ENCODE assay signal across 1 cellular context in the genomic region with DNA sequence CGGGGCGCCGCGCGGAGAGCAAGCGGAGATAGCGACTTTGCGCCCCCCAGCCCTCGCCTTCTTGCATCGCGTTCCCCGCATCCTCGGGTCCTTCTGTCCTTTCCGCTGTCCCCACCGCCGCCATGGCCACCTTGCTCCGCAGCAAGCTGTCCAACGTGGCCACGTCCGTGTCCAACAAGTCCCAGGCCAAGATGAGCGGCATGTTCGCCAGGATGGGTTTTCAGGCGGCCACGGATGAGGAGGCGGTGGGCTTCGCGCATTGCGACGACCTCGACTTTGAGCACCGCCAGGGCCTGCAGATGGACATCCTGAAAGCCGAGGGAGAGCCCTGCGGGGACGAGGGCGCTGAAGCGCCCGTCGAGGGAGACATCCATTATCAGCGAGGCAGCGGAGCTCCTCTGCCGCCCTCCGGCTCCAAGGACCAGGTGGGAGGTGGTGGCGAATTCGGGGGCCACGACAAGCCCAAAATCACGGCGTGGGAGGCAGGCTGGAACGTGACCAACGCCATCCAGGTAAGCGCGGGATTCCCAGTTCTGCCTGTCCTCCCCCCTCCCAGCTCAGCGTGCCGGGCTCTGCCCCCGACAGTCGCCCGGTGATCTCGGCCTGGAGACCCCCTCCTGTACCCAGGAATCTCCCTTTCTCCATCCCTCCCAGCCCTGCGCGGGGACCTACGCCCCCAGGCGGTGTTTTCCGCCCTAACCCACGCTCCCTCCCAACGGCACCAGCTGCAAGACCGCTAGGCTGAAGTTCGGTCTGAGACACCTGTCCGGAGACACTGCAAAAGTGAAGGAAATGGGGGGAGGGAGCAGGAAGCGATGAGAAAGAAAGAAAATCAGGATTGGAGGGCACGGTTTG.
TF ChIP-seq lines count a peak whose summit lies in the region.

No MANE protein-coding gene starts in this region.

TF ChIP-seq in HepG2, 621 proteins besides CTCF, POLR2A, EP300 and RAD21:
- no peak for TF ChIP-seq PTBP1 (IDR thresholded peaks at IDR 0.05; ENCODE audit: low read depth, low read length, poor library complexity, severe bottlenecking)
- 0 out of 2 replicates have a peak, but pooled peaks have one; percentile 7 for TF ChIP-seq EED (CRISPR knock-in tag; IDR thresholded peaks at IDR 0.05)
- no peak for TF ChIP-seq BATF2 (CRISPR knock-in tag; IDR thresholded peaks at IDR 0.05)
- no peak for TF ChIP-seq NR2F6 (IDR thresholded peaks at IDR 0.05)
- TF ChIP-seq NR2F6 (CRISPR knock-in tag; IDR thresholded peaks at IDR 0.05): no peak
- TF ChIP-seq, protein P1, sequence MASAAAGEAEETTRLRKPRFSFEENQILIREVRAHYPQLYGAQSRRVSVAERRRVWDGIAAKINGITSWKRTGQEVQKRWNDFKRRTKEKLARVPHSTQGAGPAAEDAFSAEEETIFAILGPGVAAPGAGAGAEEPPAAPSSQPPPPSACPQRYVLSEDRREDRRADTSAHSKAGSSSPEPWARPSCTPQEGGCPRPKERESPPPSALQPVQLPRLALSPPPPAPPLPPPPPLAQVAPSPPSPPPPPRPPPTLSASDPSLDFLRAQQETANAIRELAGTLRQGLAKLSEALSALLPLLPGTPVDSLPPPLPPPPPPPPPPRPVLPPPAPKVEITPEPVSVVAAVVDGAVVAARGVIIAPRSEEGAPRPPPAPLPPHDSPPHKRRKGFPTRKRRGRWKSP (CRISPR knock-in tag; IDR thresholded peaks at IDR 0.05): no peak
- TF ChIP-seq ZNF839 (CRISPR knock-in tag; IDR thresholded peaks at IDR 0.05; ENCODE audit: borderline replicate concordance): no peak
- peak; percentile 42; the same call in 1 of the 2 replicates for TF ChIP-seq KDM5B (CRISPR knock-in tag; IDR thresholded peaks at IDR 0.05; ENCODE audit: borderline replicate concordance)
- 0 out of 2 replicates have a peak, but pooled peaks have one; percentile 7 for TF ChIP-seq ZNF788 (CRISPR knock-in tag; IDR thresholded peaks at IDR 0.05; ENCODE audit: borderline replicate concordance)
- no peak for TF ChIP-seq MAFG (CRISPR knock-in tag; IDR thresholded peaks at IDR 0.05)
- TF ChIP-seq MTF2 (CRISPR knock-in tag; IDR thresholded peaks at IDR 0.05; ENCODE audit: borderline replicate concordance): peak; percentile 55
- 0 out of 2 replicates have a peak, but pooled peaks have one; percentile 25 for TF ChIP-seq GABPB1 (CRISPR knock-in tag; IDR thresholded peaks at IDR 0.05)
- 0 out of 2 replicates have a peak, but pooled peaks have one; percentile 31 for TF ChIP-seq ZNF768 (CRISPR knock-in tag; IDR thresholded peaks at IDR 0.05)
- TF ChIP-seq ZNF609 (CRISPR knock-in tag; IDR thresholded peaks at IDR 0.05; ENCODE audit: borderline replicate concordance): no peak
- no peak for TF ChIP-seq MYC (CRISPR knock-in tag; IDR thresholded peaks at IDR 0.05; ENCODE audit: borderline replicate concordance)
- no peak for TF ChIP-seq KMT2B (CRISPR knock-in tag; IDR thresholded peaks at IDR 0.05)
- no peak for TF ChIP-seq RBFOX2 (IDR thresholded peaks at IDR 0.05; ENCODE audit: low read depth, low read length)
